Comparison of ENCODE assay signal across 29 cellular contexts in genomic region chr19:55239004-55239403, GRCh38. TPM values are rescaled to one million over a fixed set of nuclear protein-coding genes. Genes with fewer than 3 reads are reported as not detected.
"Had no signal": no experiment of that assay in that cellular context is flagged by ENCODE, and none has a peak within 500 bp of the region (broad histone marks: within the 10 kb centered on the region; RNA-seq: fewer than 3 reads in every experiment).

No MANE protein-coding gene starts in this region.

- H3K36me3 ChIP-seq: neural progenitor cell, ovary, uterus had no signal

- H3K4me1 ChIP-seq: heart right ventricle, lower lobe of right lung, neural progenitor cell, prostate gland, suprapubic skin, tibial nerve, uterus had no signal

- H3K27ac ChIP-seq: heart right ventricle, hepatocyte, lower lobe of right lung, neural progenitor cell, neutrophil, ovary, prostate gland, skin epidermis, suprapubic skin, thoracic aorta, tibial nerve, uterus had no signal

- H2AFZ ChIP-seq: hepatocyte, neural progenitor cell had no signal

- H3K4me3 ChIP-seq: heart right ventricle, hepatocyte, lower lobe of right lung, neural progenitor cell, ovary, prostate gland, skin epidermis, suprapubic skin, thoracic aorta, tibial nerve, uterus had no signal

- H3K27me3 ChIP-seq: heart right ventricle, hepatocyte, neural progenitor cell, neutrophil, ovary, suprapubic skin, tibial nerve, uterus had no signal

- H3K4me2 ChIP-seq: hepatocyte, neural progenitor cell had no signal

- H3K79me2 ChIP-seq: hepatocyte had no signal

- DNase-seq: heart right ventricle; kidney glomerular epithelial cell; left cardiac atrium; left ventricle myocardium superior; lower lobe of right lung; mammary epithelial cell; mesendoderm; naive B cell; natural killer cell; nephron progenitor cell; occipital lobe; ovary; retina; stimulated activated CD4-positive, alpha-beta T cell treated with anti-CD3 and anti-CD28 coated beads, Interleukin-4, amount 100 ng/mL, for 24 hours; stimulated activated naive CD4-positive, alpha-beta T cell; uterus had no signal

- ATAC-seq: heart right ventricle; left cardiac atrium; left lobe of liver; left ventricle myocardium superior; natural killer cell; right cardiac atrium; sciatic nerve; stimulated activated effector memory CD8-positive, alpha-beta T cell treated with anti-CD3 and anti-CD28 coated beads, Interleukin-12 subunit alpha, Interleukin-12 subunit beta, amount 100 ng/mL, for 72 hours had no signal

- H3K9me3 ChIP-seq: heart right ventricle, lower lobe of right lung, neutrophil, ovary, prostate gland, suprapubic skin, thoracic aorta, tibial nerve, uterus had no signal

- H3K9ac ChIP-seq: neural progenitor cell had no signal

RNA-seq across cellular contexts. Expression of gene PTPRH, which starts 29.7 kb away (rescaled TPM):
- total RNA-seq: mononuclear cell had no signal
